In the genomic region with DNA sequence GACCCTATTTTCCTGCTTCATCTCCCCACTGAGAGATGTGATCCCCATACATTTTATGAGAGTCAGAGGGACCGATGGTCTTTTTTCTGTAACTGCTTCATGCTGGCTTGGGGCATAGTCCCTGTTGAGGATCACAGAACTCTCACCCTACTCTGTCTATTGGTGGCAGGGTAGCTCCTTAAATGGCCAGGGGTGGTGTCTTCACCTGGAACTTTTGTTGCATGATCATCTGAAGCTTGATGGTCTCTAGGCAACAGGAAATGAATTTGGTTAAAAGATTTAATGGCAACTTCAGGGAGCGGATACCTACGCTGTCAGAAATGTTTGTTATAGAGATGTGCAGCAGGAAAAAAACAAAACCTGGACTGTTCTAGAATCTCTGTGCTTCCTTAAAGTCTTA, we compare ENCODE assay signal across 18 cellular contexts.
DNase-seq lines count a peak whose midpoint lies in the region; ATAC-seq and TF ChIP-seq lines count a peak whose summit lies in the region.
"Had no signal": no experiment of that assay in that cellular context is flagged by ENCODE, and none has a peak within 500 bp of the region (broad histone marks: within the 10 kb centered on the region; RNA-seq: fewer than 3 reads in every experiment).

No MANE protein-coding gene starts in this region.

- H3K27me3 ChIP-seq in HCT116 (ENCODE audit: insufficient read depth, low read length) (0 out of 2 replicates have a peak, but pooled peaks cover 5% of the 10 kb centered on the region), OCI-LY1 (ENCODE audit: insufficient read depth, low read length) (no peaks in the 10 kb centered on the region), prostate gland (replicated peaks; ENCODE audit: insufficient read depth) (no peaks in the 10 kb centered on the region)
- H3K27me3 ChIP-seq: ascending aorta; BLaER1 treated with 17β-estradiol and CSF1 and Interleukin-3, amounts not matched to agents 10 nM and 100 nM; esophagus squamous epithelium; heart left ventricle; pancreas had no signal

- no peak for TF ChIP-seq POLR2A in HCT116 (IDR thresholded peaks at IDR 0.05; ENCODE audit: borderline replicate concordance, extremely low read depth, insufficient read depth, insufficient read length)
- TF ChIP-seq POLR2A in prostate gland (IDR thresholded peaks at IDR 0.05) = no peak

- BruUV-seq in HCT116 (replicated peaks; lab: Mats Ljungman, UMichigan) = no TSS peak

- H3K27ac ChIP-seq in HCT116 (ENCODE audit: low read depth, low read length) (no peak overlapping the region), OCI-LY1 (ENCODE audit: low read depth, low read length, poor library complexity, severe bottlenecking) (no peak overlapping the region), prostate gland (no peak overlapping the region)
- H3K27ac ChIP-seq: ascending aorta; BLaER1 treated with 17β-estradiol and CSF1 and Interleukin-3, amounts not matched to agents 10 nM and 100 nM; esophagus squamous epithelium; heart left ventricle; pancreas had no signal

- no peaks in the 10 kb centered on the region for H3K4me1 ChIP-seq in HCT116 (ENCODE audit: control insufficient read depth in 1 of 2, insufficient read depth in 2 of 2, low read length in 2 of 2)
- H3K4me1 ChIP-seq in OCI-LY1 (ENCODE audit: insufficient read depth, low read length, severe bottlenecking) = no peaks in the 10 kb centered on the region
- H3K4me1 ChIP-seq in prostate gland (replicated peaks) = no peaks in the 10 kb centered on the region
- H3K4me1 ChIP-seq: ascending aorta; BLaER1 treated with 17β-estradiol and CSF1 and Interleukin-3, amounts not matched to agents 10 nM and 100 nM; esophagus squamous epithelium; heart left ventricle; pancreas had no signal

- no peaks in the 10 kb centered on the region for H3F3A ChIP-seq in OCI-LY1 (ENCODE audit: insufficient read depth, low read length)

- CTCF ChIA-PET in HCT116 (lab: Charles Lee) = interaction anchor here (1.0 to 2.0 kb wide), 4 partner anchors 162 to 1055 kb away, joined by 3 to 13 read pairs (median 7); no protein-coding TSS in a partner anchor

- RAD21 ChIA-PET in HCT116 (lab: Charles Lee; ENCODE audit: low non-redundant PET in 1 of 2, low total read pairs in 2 of 2, uncharacterized antibody in 2 of 2, unreplicated experiment in 2 of 2) = interaction anchor here in 1 of 2 experiments (1.0 to 1.4 kb wide), 2 partner anchors 162 to 253 kb away, joined by 3 to 4 read pairs; no protein-coding TSS in a partner anchor

- intact Hi-C loops in HCT116 (cut with micrococcal nuclease) (loop anchor here (10.0 kb wide), 1 partner anchor 1038 kb away; no protein-coding TSS in a partner anchor), prostate gland (cut with DNase I) (no loop called here)

- ATAC-seq in HCT116 = 0 out of 2 replicates have a peak, but pooled peaks have one; percentile 52
- ATAC-seq in left lobe of liver = peak; percentile 78
- ATAC-seq in HG03571 (IDR thresholded peaks at IDR 0.05; ENCODE audit: unreplicated experiment) = no peak
- ATAC-seq: heart left ventricle; mucosa of descending colon; pancreas; stimulated activated naive CD8-positive, alpha-beta T cell treated with anti-CD3 and anti-CD28 coated beads, Interleukin-15, amount 100 ng/mL, for 72 hours had no signal

- WGBS in prostate gland = 84% methylated on average over 3 of the region's 3 CpGs

- TF ChIP-seq CTCF in GM12872 (IDR thresholded peaks at IDR 0.05; ENCODE audit: insufficient read depth, low read depth, low read length) = 0 out of 3 replicates have a peak, but pooled peaks have one; percentile 3
- 0 out of 6 replicates have a peak, but pooled peaks of 1 of the 3 experiments have one; percentile 23 for TF ChIP-seq CTCF in HCT116 (IDR thresholded peaks at IDR 0.05 in 2 of 3, conservative IDR thresholded peaks at IDR 0.05 in 1 of 3; ENCODE audit: borderline replicate concordance in 1 of 3, insufficient read depth in 1 of 3, low read depth in 2 of 3, low read length in 2 of 3)
- TF ChIP-seq CTCF in OCI-LY1 (IDR thresholded peaks at IDR 0.05; ENCODE audit: low read length) = peak; percentile 11; the same call in 1 of the 2 replicates
- TF ChIP-seq CTCF in prostate gland (IDR thresholded peaks at IDR 0.05) = no peak

- H3K4me2 ChIP-seq in HCT116 (ENCODE audit: low read length) (no peak overlapping the region), OCI-LY1 (ENCODE audit: low read length) (no peak overlapping the region)
- H3K4me2 ChIP-seq: BLaER1 treated with 17β-estradiol and CSF1 and Interleukin-3, amounts not matched to agents 10 nM and 100 nM had no signal

- H3K9me3 ChIP-seq in HCT116 (ENCODE audit: control insufficient read depth in 1 of 2, insufficient read depth in 1 of 2, low read depth in 1 of 2, low read length in 2 of 2) (no peaks in the 10 kb centered on the region), OCI-LY1 (ENCODE audit: low read length) (no peaks in the 10 kb centered on the region), prostate gland (no peaks in the 10 kb centered on the region)
- H3K9me3 ChIP-seq: ascending aorta; BLaER1 treated with 17β-estradiol and CSF1 and Interleukin-3, amounts not matched to agents 10 nM and 100 nM; esophagus squamous epithelium; heart left ventricle; mucosa of descending colon; pancreas had no signal

- TF ChIP-seq RAD21 in HCT116 (IDR thresholded peaks at IDR 0.05; ENCODE audit: low read depth) = peak; percentile 49

- H4K20me1 ChIP-seq in HCT116 (ENCODE audit: insufficient read depth) (no peaks in the 10 kb centered on the region), OCI-LY1 (ENCODE audit: insufficient read depth, low read length) (no peaks in the 10 kb centered on the region)
- H4K20me1 ChIP-seq: BLaER1 treated with 17β-estradiol and CSF1 and Interleukin-3, amounts not matched to agents 10 nM and 100 nM had no signal

- no peaks in the 10 kb centered on the region for H3K79me2 ChIP-seq in HCT116 (ENCODE audit: insufficient read depth, low read length)
- no peaks in the 10 kb centered on the region for H3K79me2 ChIP-seq in OCI-LY1 (ENCODE audit: insufficient read depth, low read length)

- POLR2A ChIA-PET in HCT116 (lab: Charles Lee) = no interaction called here

- H3K9ac ChIP-seq in HCT116 (ENCODE audit: low read length) (no peak overlapping the region), OCI-LY1 (ENCODE audit: low read length) (no peak overlapping the region)
- H3K9ac ChIP-seq: BLaER1 treated with 17β-estradiol and CSF1 and Interleukin-3, amounts not matched to agents 10 nM and 100 nM had no signal

- H3K36me3 ChIP-seq in HCT116 (ENCODE audit: control insufficient read depth in 1 of 2, insufficient read depth in 2 of 2, low read length in 2 of 2) = no peaks in the 10 kb centered on the region
- H3K36me3 ChIP-seq in OCI-LY1 (ENCODE audit: insufficient read depth, low read length) = no peaks in the 10 kb centered on the region
- no peaks in the 10 kb centered on the region for H3K36me3 ChIP-seq in prostate gland
- H3K36me3 ChIP-seq: ascending aorta; BLaER1 treated with 17β-estradiol and CSF1 and Interleukin-3, amounts not matched to agents 10 nM and 100 nM; esophagus squamous epithelium; heart left ventricle; pancreas had no signal

- H3K4me3 ChIP-seq in HCT116 (replicated peaks in 1 of 2; ENCODE audit: low read depth in 1 of 2, low read length in 2 of 2) (no peak overlapping the region), OCI-LY1 (ENCODE audit: low read depth, low read length, poor library complexity, severe bottlenecking) (no peak overlapping the region), prostate gland (no peak overlapping the region)
- H3K4me3 ChIP-seq: ascending aorta; BLaER1 treated with 17β-estradiol and CSF1 and Interleukin-3, amounts not matched to agents 10 nM and 100 nM; esophagus squamous epithelium; heart left ventricle; mucosa of descending colon; pancreas had no signal

- DNase-seq in HCT116 (ENCODE audit: low read depth, low spot score) = no peak
- no peak for DNase-seq in left lobe of liver (ENCODE audit: low spot score)
- no peak for DNase-seq in ecto neural progenitor cell (ENCODE audit: low spot score)
- no peak for DNase-seq in prostate gland (ENCODE audit: low spot score)
- DNase-seq: activated CD8-positive, alpha-beta memory T cell treated with anti-CD3 and anti-CD28 coated beads for 24 hours; cortex of kidney; esophagus squamous epithelium; heart left ventricle; islet precursor cell; mucosa of descending colon; NCI-H2171; pancreas; stimulated activated naive CD8-positive, alpha-beta T cell treated with anti-CD3 and anti-CD28 coated beads, Interleukin-15, amount 100 ng/mL, for 72 hours had no signal

- H3K9me2 ChIP-seq in HCT116 (ENCODE audit: insufficient read depth) = no peaks in the 10 kb centered on the region
- no peaks in the 10 kb centered on the region for H3K9me2 ChIP-seq in OCI-LY1 (ENCODE audit: low read depth, low read length)

- H2AFZ ChIP-seq in HCT116 (ENCODE audit: low read depth, low read length, poor library complexity, severe bottlenecking) = no peak overlapping the region
- no peak overlapping the region for H2AFZ ChIP-seq in OCI-LY1 (ENCODE audit: low read length)

TF ChIP-seq in HCT116, 20 proteins besides CTCF, POLR2A, EP300 and RAD21 (continues in another document):
- TF ChIP-seq FOSL1 (IDR thresholded peaks at IDR 0.05; ENCODE audit: low read depth) (no peak), EGR1 (IDR thresholded peaks at IDR 0.05; ENCODE audit: low read depth) (no peak), EZH2phosphoT487 (IDR thresholded peaks at IDR 0.05; ENCODE audit: borderline replicate concordance) (no peak), ZFX (IDR thresholded peaks at IDR 0.05) (no peak)
- TF ChIP-seq, protein P1, sequence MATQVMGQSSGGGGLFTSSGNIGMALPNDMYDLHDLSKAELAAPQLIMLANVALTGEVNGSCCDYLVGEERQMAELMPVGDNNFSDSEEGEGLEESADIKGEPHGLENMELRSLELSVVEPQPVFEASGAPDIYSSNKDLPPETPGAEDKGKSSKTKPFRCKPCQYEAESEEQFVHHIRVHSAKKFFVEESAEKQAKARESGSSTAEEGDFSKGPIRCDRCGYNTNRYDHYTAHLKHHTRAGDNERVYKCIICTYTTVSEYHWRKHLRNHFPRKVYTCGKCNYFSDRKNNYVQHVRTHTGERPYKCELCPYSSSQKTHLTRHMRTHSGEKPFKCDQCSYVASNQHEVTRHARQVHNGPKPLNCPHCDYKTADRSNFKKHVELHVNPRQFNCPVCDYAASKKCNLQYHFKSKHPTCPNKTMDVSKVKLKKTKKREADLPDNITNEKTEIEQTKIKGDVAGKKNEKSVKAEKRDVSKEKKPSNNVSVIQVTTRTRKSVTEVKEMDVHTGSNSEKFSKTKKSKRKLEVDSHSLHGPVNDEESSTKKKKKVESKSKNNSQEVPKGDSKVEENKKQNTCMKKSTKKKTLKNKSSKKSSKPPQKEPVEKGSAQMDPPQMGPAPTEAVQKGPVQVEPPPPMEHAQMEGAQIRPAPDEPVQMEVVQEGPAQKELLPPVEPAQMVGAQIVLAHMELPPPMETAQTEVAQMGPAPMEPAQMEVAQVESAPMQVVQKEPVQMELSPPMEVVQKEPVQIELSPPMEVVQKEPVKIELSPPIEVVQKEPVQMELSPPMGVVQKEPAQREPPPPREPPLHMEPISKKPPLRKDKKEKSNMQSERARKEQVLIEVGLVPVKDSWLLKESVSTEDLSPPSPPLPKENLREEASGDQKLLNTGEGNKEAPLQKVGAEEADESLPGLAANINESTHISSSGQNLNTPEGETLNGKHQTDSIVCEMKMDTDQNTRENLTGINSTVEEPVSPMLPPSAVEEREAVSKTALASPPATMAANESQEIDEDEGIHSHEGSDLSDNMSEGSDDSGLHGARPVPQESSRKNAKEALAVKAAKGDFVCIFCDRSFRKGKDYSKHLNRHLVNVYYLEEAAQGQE (IDR thresholded peaks at IDR 0.05; ENCODE audit: low read depth) = no peak

Comparison
In these comparisons a context has a peak if more than half of its experiments do, and no peak if none do; other contexts are left out.
1. CTCF ChIP-seq: peak in GM12872 (single experiment) and OCI-LY1 (single experiment); none in prostate gland (0 of 4).